In the genomic region with DNA sequence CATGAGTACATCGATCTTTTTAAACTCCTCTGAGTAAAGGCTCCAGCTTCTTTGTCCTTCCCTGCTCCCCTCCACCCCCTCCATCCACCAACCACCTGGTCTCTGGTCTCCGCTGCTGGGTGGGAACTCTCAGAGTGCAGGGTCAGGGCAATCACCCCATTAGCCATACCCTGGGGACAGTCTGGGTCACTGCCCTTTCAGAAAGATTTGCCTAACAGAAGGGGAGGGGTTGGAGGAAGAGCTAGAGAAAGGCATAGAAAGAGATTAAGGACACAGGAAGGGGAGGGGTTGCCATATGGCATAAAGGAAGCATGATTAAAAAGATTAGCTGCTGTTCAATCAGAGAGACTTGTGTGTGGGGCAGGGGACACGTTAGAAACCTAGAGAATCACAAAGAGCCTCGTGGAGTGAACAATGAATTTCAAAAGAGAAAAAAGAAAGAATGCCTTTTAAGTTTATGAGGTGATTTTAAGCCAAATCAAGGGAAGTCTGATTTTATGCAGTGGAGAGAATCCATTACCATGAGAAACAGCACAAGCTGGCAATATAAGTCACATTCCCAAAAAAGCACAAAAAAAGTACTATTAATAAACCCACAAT, we compare ENCODE assay signal across 12 cellular contexts.
DNase-seq lines count a peak whose midpoint lies in the region; ATAC-seq and TF ChIP-seq lines count a peak whose summit lies in the region.
"Had no signal": no experiment of that assay in that cellular context is flagged by ENCODE, and none has a peak within 500 bp of the region (broad histone marks: within the 10 kb centered on the region; RNA-seq: fewer than 3 reads in every experiment).

No MANE protein-coding gene starts in this region.

- no peak for TF ChIP-seq CTCF in chondrocyte (IDR thresholded peaks at IDR 0.05)

- no peaks in the 10 kb centered on the region for H3K36me3 Mint-ChIP-seq in chondrocyte (ENCODE audit: low read depth)
- H3K36me3 Mint-ChIP-seq: CD8-positive, alpha-beta memory T cell had no signal

- H3K4me3 Mint-ChIP-seq in chondrocyte (ENCODE audit: unreplicated experiment): no peak overlapping the region
- H3K4me3 Mint-ChIP-seq: CD8-positive, alpha-beta memory T cell had no signal

- no peaks in the 10 kb centered on the region for H3K9me3 Mint-ChIP-seq in chondrocyte (ENCODE audit: low read depth)
- H3K9me3 Mint-ChIP-seq: CD8-positive, alpha-beta memory T cell had no signal

- no peaks in the 10 kb centered on the region for H3K27me3 Mint-ChIP-seq in chondrocyte (ENCODE audit: low read depth)

- ATAC-seq in GM21367 (IDR thresholded peaks at IDR 0.05; ENCODE audit: unreplicated experiment): peak; percentile 77
- ATAC-seq in HG03354 (IDR thresholded peaks at IDR 0.05; ENCODE audit: poor library complexity, severe bottlenecking, unreplicated experiment): peak; percentile 95

- H3K27ac Mint-ChIP-seq in chondrocyte (ENCODE audit: unreplicated experiment): peak overlapping the region; percentile 73
- H3K27ac Mint-ChIP-seq: CD8-positive, alpha-beta memory T cell had no signal

- H3K4me1 Mint-ChIP-seq in chondrocyte (ENCODE audit: low read depth): peaks cover 33% of the 10 kb centered on the region

- DNase-seq in DMS 273 (lab: John Stamatoyannopoulos, UW; ENCODE audit: unreplicated experiment) (peak; percentile 81), chondrocyte (ENCODE audit: low spot score) (no peak), NCI-H510A (lab: John Stamatoyannopoulos, UW) (no peak), RKO (ENCODE audit: low spot score) (no peak)
- no peak for DNase-seq in NK-92 treated with Interleukin-12 subunit alpha and Interleukin-12 subunit beta, amount 100 ng/mL, for 24 hours (lab: John Stamatoyannopoulos, UW)
- DNase-seq in stimulated activated naive CD4-positive, alpha-beta T cell treated with Interleukin-2 at 50 U/mL for 16 hours (lab: John Stamatoyannopoulos, UW): no peak
- DNase-seq: CD8-positive, alpha-beta memory T cell; kidney glomerular epithelial cell; NCI-H748 treated with DMSO at 0.1 percent for 48 hours; transverse colon had no signal
